14 cellular contexts compared by ENCODE assay signal in the genomic region with DNA sequence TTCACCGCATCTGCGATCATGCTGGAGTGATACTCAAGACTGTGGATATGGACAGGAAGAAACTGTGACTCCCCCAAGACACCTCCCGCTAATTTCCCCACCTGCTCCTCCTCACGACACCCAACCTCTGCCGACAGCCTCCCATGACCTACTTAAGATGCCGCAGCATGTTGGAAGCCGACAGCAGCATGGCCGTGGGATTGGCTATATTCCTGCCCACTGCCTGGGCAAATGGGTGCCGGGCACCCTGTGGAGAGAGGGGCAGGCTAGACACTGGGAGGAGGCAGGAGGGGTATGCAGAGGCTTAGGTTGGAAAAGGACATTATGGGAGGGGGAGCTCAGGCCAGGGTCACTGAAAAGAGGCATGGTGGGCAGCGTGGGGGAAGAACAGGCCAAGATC. TPM values are rescaled to one million over a fixed set of nuclear protein-coding genes. Genes with fewer than 3 reads are reported as not detected.
DNase-seq lines count a peak whose midpoint lies in the region; ATAC-seq and TF ChIP-seq lines count a peak whose summit lies in the region.
"Had no signal": no experiment of that assay in that cellular context is flagged by ENCODE, and none has a peak within 500 bp of the region (broad histone marks: within the 10 kb centered on the region; RNA-seq: fewer than 3 reads in every experiment).

No MANE protein-coding gene starts in this region.

- POLR2A ChIA-PET in CD4-positive, alpha-beta memory T cell (lab: Charles Lee; ENCODE audit: partially characterized antibody), result no interaction called here

- no peak for ATAC-seq in activated CD8-positive, alpha-beta memory T cell treated with anti-CD3 and anti-CD28 coated beads, Interleukin-2, amount 10 ng/mL, durations not matched to agents 7 days and 5 days
- no peak for ATAC-seq in activated T-helper 17 cell treated with anti-CD3 and anti-CD28 coated beads, Interleukin-2, amount 50 U/mL, for 72 hours (replicated peaks)
- no peak for ATAC-seq in stimulated activated naive CD8-positive, alpha-beta T cell treated with anti-CD3 and anti-CD28 coated beads, Interleukin-15, amount 100 ng/mL, for 72 hours

- intact Hi-C loops in CD4-positive, alpha-beta memory T cell (cut with micrococcal nuclease), result no loop called here

- peaks cover 13% of the 10 kb centered on the region for H3K4me1 ChIP-seq in CD4-positive, alpha-beta memory T cell (ENCODE audit: insufficient read depth, low read length)

- H3K9me3 ChIP-seq in CD4-positive, alpha-beta memory T cell (ENCODE audit: control insufficient read depth in 1 of 2, low read length in 2 of 2), result no peaks in the 10 kb centered on the region

- H3K9me3 Mint-ChIP-seq in activated CD8-positive, alpha-beta memory T cell treated with anti-CD3 and anti-CD28 coated beads, Interleukin-2, amount 10 ng/mL, durations not matched to agents 7 days and 5 days (ENCODE audit: low read depth), result no peaks in the 10 kb centered on the region
- peaks cover 0 to 4% (median 0%) of the 10 kb centered on the region in 8 donors for H3K9me3 Mint-ChIP-seq in CD4-positive, alpha-beta memory T cell
- H3K9me3 Mint-ChIP-seq in activated T-helper 17 cell treated with anti-CD3 and anti-CD28 coated beads, Interleukin-2, amount 50 U/mL, for 72 hours, result no peaks in the 10 kb centered on the region
- H3K9me3 Mint-ChIP-seq in nephron, result no peaks in the 10 kb centered on the region
- H3K9me3 Mint-ChIP-seq in stimulated activated naive CD8-positive, alpha-beta T cell treated with anti-CD3 and anti-CD28 coated beads, Interleukin-15, amount 100 ng/mL, for 72 hours, result no peaks in the 10 kb centered on the region
- H3K9me3 Mint-ChIP-seq: H9 had no signal

- no peak overlapping the region for H3K4me3 Mint-ChIP-seq in activated CD8-positive, alpha-beta memory T cell treated with anti-CD3 and anti-CD28 coated beads, Interleukin-2, amount 10 ng/mL, durations not matched to agents 7 days and 5 days
- peak overlapping the region in 1 of 8 donors; percentile 10 for H3K4me3 Mint-ChIP-seq in CD4-positive, alpha-beta memory T cell
- no peak overlapping the region for H3K4me3 Mint-ChIP-seq in activated T-helper 17 cell treated with anti-CD3 and anti-CD28 coated beads, Interleukin-2, amount 50 U/mL, for 72 hours
- peak overlapping the region in 2 of 3 experiments; percentile 28 to 40 for H3K4me3 Mint-ChIP-seq in nephron
- no peak overlapping the region for H3K4me3 Mint-ChIP-seq in stimulated activated naive CD8-positive, alpha-beta T cell treated with anti-CD3 and anti-CD28 coated beads, Interleukin-15, amount 100 ng/mL, for 72 hours
- H3K4me3 Mint-ChIP-seq: H9 had no signal

- no peaks in the 10 kb centered on the region for H3K27me3 Mint-ChIP-seq in activated CD8-positive, alpha-beta memory T cell treated with anti-CD3 and anti-CD28 coated beads, Interleukin-2, amount 10 ng/mL, durations not matched to agents 7 days and 5 days
- H3K27me3 Mint-ChIP-seq in CD4-positive, alpha-beta memory T cell, result no peaks in the 10 kb centered on the region
- H3K27me3 Mint-ChIP-seq in activated T-helper 17 cell treated with anti-CD3 and anti-CD28 coated beads, Interleukin-2, amount 50 U/mL, for 72 hours, result no peaks in the 10 kb centered on the region
- no peaks in the 10 kb centered on the region for H3K27me3 Mint-ChIP-seq in nephron (ENCODE audit: low read depth)
- H3K27me3 Mint-ChIP-seq in stimulated activated naive CD8-positive, alpha-beta T cell treated with anti-CD3 and anti-CD28 coated beads, Interleukin-15, amount 100 ng/mL, for 72 hours, result no peaks in the 10 kb centered on the region

- H3K4me3 ChIP-seq in CD4-positive, alpha-beta memory T cell (ENCODE audit: low read length in 2 of 2), result no peak overlapping the region

- H3K27ac ChIP-seq in CD4-positive, alpha-beta memory T cell (ENCODE audit: low read depth, low read length), result no peak overlapping the region
- H3K27ac ChIP-seq: C4-2B had no signal

- H3K36me3 ChIP-seq in CD4-positive, alpha-beta memory T cell (ENCODE audit: insufficient read depth, low read length), result peaks cover 64% of the 10 kb centered on the region

- CTCF ChIA-PET in activated CD8-positive, alpha-beta memory T cell treated with anti-CD3 and anti-CD28 coated beads, Interleukin-2, amount 10 ng/mL, durations not matched to agents 7 days and 5 days (lab: Charles Lee), result no interaction called here
- CTCF ChIA-PET in CD4-positive, alpha-beta memory T cell (lab: Charles Lee; ENCODE audit: partially characterized antibody), result no interaction called here

- H3K27me3 ChIP-seq in CD4-positive, alpha-beta memory T cell (ENCODE audit: insufficient read depth, low read length), result no peaks in the 10 kb centered on the region

- no peak overlapping the region for H3K27ac Mint-ChIP-seq in activated CD8-positive, alpha-beta memory T cell treated with anti-CD3 and anti-CD28 coated beads, Interleukin-2, amount 10 ng/mL, durations not matched to agents 7 days and 5 days
- H3K27ac Mint-ChIP-seq in CD4-positive, alpha-beta memory T cell, result peak overlapping the region in 4 of 7 donors; percentile 50 to 72 (median 66)
- peak overlapping the region; percentile 80 for H3K27ac Mint-ChIP-seq in activated T-helper 17 cell treated with anti-CD3 and anti-CD28 coated beads, Interleukin-2, amount 50 U/mL, for 72 hours
- no peak overlapping the region for H3K27ac Mint-ChIP-seq in nephron
- peak overlapping the region in 1 of 2 donors; percentile 30 for H3K27ac Mint-ChIP-seq in stimulated activated naive CD8-positive, alpha-beta T cell treated with anti-CD3 and anti-CD28 coated beads, Interleukin-15, amount 100 ng/mL, for 72 hours

- H3K36me3 Mint-ChIP-seq in activated CD8-positive, alpha-beta memory T cell treated with anti-CD3 and anti-CD28 coated beads, Interleukin-2, amount 10 ng/mL, durations not matched to agents 7 days and 5 days, result peaks cover 55% of the 10 kb centered on the region
- peaks cover 80 to 84% of the 10 kb centered on the region in 2 donors for H3K36me3 Mint-ChIP-seq in CD4-positive, alpha-beta memory T cell
- H3K36me3 Mint-ChIP-seq in activated T-helper 17 cell treated with anti-CD3 and anti-CD28 coated beads, Interleukin-2, amount 50 U/mL, for 72 hours (ENCODE audit: low read depth), result peaks cover 91% of the 10 kb centered on the region
- peaks cover 75% of the 10 kb centered on the region for H3K36me3 Mint-ChIP-seq in nephron (ENCODE audit: low read depth)

- H3K4me1 Mint-ChIP-seq in activated CD8-positive, alpha-beta memory T cell treated with anti-CD3 and anti-CD28 coated beads, Interleukin-2, amount 10 ng/mL, durations not matched to agents 7 days and 5 days, result peaks cover 47% of the 10 kb centered on the region
- H3K4me1 Mint-ChIP-seq in CD4-positive, alpha-beta memory T cell, result peaks cover 22 to 62% (median 35%) of the 10 kb centered on the region in 4 donors
- peaks cover 41% of the 10 kb centered on the region for H3K4me1 Mint-ChIP-seq in activated T-helper 17 cell treated with anti-CD3 and anti-CD28 coated beads, Interleukin-2, amount 50 U/mL, for 72 hours
- H3K4me1 Mint-ChIP-seq in nephron, result peaks cover 20% of the 10 kb centered on the region
- H3K4me1 Mint-ChIP-seq in stimulated activated naive CD8-positive, alpha-beta T cell treated with anti-CD3 and anti-CD28 coated beads, Interleukin-15, amount 100 ng/mL, for 72 hours, result peaks cover 75% of the 10 kb centered on the region

- DNase-seq in activated CD8-positive, alpha-beta memory T cell treated with anti-CD3 and anti-CD28 coated beads, Interleukin-2, amount 50 U/mL, for 48 hours, result peak; percentile 50
- no peak for DNase-seq in activated CD8-positive, alpha-beta memory T cell treated with anti-CD3 and anti-CD28 coated beads, Interleukin-2, amount 10 ng/mL, durations not matched to agents 7 days and 5 days
- no peak for DNase-seq in CD4-positive, alpha-beta memory T cell
- DNase-seq in stimulated activated naive CD8-positive, alpha-beta T cell treated with anti-CD3 and anti-CD28 coated beads, Interleukin-15, amount 100 ng/mL, for 72 hours, result no peak
- no peak for DNase-seq in activated CD4-positive, alpha-beta T cell treated with anti-CD3 and anti-CD28 coated beads, Interleukin-2, amount 50 U/mL, for 1 hour
- no peak for DNase-seq in NCI-H1092 treated with DMSO at 0.1 percent for 48 hours (lab: John Stamatoyannopoulos, UW)
- DNase-seq: COR-L47, IMR-90, NCI-H187 treated with DMSO at 0.1 percent for 48 hours, SIG-M5 had no signal

- TF ChIP-seq CTCF in nephron (IDR thresholded peaks at IDR 0.05; ENCODE audit: unreplicated experiment in 3 of 3), result no peak

RNA-seq across cellular contexts. Expression of a gene that starts 4.5 kb away (rescaled TPM):
- 10 to 100 TPM; 91.4 to 96.0 TPM for total RNA-seq in activated CD8-positive, alpha-beta memory T cell treated with anti-CD3 and anti-CD28 coated beads, Interleukin-2, amount 10 ng/mL, durations not matched to agents 7 days and 5 days
- total RNA-seq in CD4-positive, alpha-beta memory T cell, result 10 to 100 TPM; 93.3 to 96.5 TPM
- polyA plus RNA-seq in CD4-positive, alpha-beta memory T cell, result 100 to 1,000 TPM in 1 of 2 donors, 10 to 100 TPM in 1; 88.1 to 132 TPM
- 100 to 1,000 TPM in 1 of 2 donors, 10 to 100 TPM in 1; 85.7 to 123 TPM for total RNA-seq in activated T-helper 17 cell treated with anti-CD3 and anti-CD28 coated beads, Interleukin-2, amount 50 U/mL, for 72 hours

RNA-seq across cellular contexts. Expression of a gene that starts 7.1 kb away (rescaled TPM):
- total RNA-seq in activated CD8-positive, alpha-beta memory T cell treated with anti-CD3 and anti-CD28 coated beads, Interleukin-2, amount 10 ng/mL, durations not matched to agents 7 days and 5 days, result 100 to 1,000 TPM; 469 to 508 TPM
- 100 to 1,000 TPM; 258 to 270 TPM for total RNA-seq in CD4-positive, alpha-beta memory T cell
- polyA plus RNA-seq in CD4-positive, alpha-beta memory T cell, result 100 to 1,000 TPM in 1 of 2 donors, 10 to 100 TPM in 1; 83.4 to 136 TPM
- 100 to 1,000 TPM; 261 to 583 TPM for total RNA-seq in activated T-helper 17 cell treated with anti-CD3 and anti-CD28 coated beads, Interleukin-2, amount 50 U/mL, for 72 hours

RNA-seq across cellular contexts. Expression of a gene that starts 33.0 kb away (rescaled TPM):
- 1 to 10 TPM; 1.3 to 3.1 TPM for total RNA-seq in activated CD8-positive, alpha-beta memory T cell treated with anti-CD3 and anti-CD28 coated beads, Interleukin-2, amount 10 ng/mL, durations not matched to agents 7 days and 5 days
- total RNA-seq in CD4-positive, alpha-beta memory T cell, result 1 to 10 TPM; 2.8 to 3.1 TPM
- under 1 TPM in 1 of 2 donors, not detected in 1; 0.65 TPM for polyA plus RNA-seq in CD4-positive, alpha-beta memory T cell
- total RNA-seq in activated T-helper 17 cell treated with anti-CD3 and anti-CD28 coated beads, Interleukin-2, amount 50 U/mL, for 72 hours, result 1 to 10 TPM; 3.6 to 4.9 TPM

Comparison
In these comparisons a context has a peak if more than half of its experiments do, and no peak if none do; other contexts are left out.
1. H3K27ac Mint-ChIP-seq: peak in CD4-positive, alpha-beta memory T cell (4 of 7) and activated T-helper 17 cell treated with anti-CD3 and anti-CD28 coated beads, Interleukin-2, amount 50 U/mL, for 72 hours (single experiment); none in activated CD8-positive, alpha-beta memory T cell treated with anti-CD3 and anti-CD28 coated beads, Interleukin-2, amount 10 ng/mL, durations not matched to agents 7 days and 5 days (single experiment) and nephron (0 of 3).
2. H3K4me3 Mint-ChIP-seq: peak in nephron (2 of 3); none in activated CD8-positive, alpha-beta memory T cell treated with anti-CD3 and anti-CD28 coated beads, Interleukin-2, amount 10 ng/mL, durations not matched to agents 7 days and 5 days (single experiment), activated T-helper 17 cell treated with anti-CD3 and anti-CD28 coated beads, Interleukin-2, amount 50 U/mL, for 72 hours (single experiment) and stimulated activated naive CD8-positive, alpha-beta T cell treated with anti-CD3 and anti-CD28 coated beads, Interleukin-15, amount 100 ng/mL, for 72 hours (0 of 2).